Comparison of ENCODE assay signal across 1 cellular context in the genomic region with DNA sequence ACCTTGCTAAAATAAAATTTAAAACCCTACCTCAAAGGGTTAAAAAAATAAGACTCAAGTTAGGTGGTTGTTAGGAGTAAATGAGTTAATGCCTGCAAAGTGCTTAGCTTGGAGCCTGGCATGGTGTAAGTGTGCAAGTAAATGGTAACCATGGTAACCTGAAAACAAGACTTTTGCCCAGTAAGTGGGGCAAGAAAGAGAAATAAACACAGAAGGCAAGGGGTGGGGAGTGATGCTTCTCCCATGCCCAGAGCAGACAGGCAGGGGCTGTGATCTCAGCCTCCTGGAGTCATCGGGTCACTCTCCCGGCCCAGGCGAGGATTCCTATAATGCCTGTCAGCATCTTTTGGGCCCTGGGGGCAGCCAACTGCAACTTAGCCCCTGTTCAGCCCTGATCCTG.
A peak's percentile ranks its signal among the peaks of the same experiment; 100 is the strongest.
TF ChIP-seq lines count a peak whose summit lies in the region.

No MANE protein-coding gene starts in this region.

TF ChIP-seq in GM12878, 131 proteins besides CTCF, POLR2A, EP300 and RAD21:
- 0 out of 2 replicates have a peak, but pooled peaks have one; percentile 34 for TF ChIP-seq BMI1 (IDR thresholded peaks at IDR 0.05; ENCODE audit: borderline replicate concordance)
- TF ChIP-seq RCOR1 (conservative IDR thresholded peaks at IDR 0.05; ENCODE audit: low read depth, low read length), result no peak
- TF ChIP-seq, protein P1, sequence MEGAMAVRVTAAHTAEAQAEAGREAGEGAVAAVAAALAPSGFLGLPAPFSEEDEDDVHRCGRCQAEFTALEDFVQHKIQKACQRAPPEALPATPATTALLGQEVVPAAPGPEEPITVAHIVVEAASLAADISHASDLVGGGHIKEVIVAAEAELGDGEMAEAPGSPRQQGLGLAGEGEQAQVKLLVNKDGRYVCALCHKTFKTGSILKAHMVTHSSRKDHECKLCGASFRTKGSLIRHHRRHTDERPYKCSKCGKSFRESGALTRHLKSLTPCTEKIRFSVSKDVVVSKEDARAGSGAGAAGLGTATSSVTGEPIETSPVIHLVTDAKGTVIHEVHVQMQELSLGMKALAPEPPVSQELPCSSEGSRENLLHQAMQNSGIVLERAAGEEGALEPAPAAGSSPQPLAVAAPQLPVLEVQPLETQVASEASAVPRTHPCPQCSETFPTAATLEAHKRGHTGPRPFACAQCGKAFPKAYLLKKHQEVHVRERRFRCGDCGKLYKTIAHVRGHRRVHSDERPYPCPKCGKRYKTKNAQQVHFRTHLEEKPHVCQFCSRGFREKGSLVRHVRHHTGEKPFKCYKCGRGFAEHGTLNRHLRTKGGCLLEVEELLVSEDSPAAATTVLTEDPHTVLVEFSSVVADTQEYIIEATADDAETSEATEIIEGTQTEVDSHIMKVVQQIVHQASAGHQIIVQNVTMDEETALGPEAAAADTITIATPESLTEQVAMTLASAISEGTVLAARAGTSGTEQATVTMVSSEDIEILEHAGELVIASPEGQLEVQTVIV (IDR thresholded peaks at IDR 0.05; ENCODE audit: borderline replicate concordance, partially characterized antibody), result no peak
- no peak for TF ChIP-seq CREB1 (IDR thresholded peaks at IDR 0.05; ENCODE audit: low read depth)
